In the genomic region with DNA sequence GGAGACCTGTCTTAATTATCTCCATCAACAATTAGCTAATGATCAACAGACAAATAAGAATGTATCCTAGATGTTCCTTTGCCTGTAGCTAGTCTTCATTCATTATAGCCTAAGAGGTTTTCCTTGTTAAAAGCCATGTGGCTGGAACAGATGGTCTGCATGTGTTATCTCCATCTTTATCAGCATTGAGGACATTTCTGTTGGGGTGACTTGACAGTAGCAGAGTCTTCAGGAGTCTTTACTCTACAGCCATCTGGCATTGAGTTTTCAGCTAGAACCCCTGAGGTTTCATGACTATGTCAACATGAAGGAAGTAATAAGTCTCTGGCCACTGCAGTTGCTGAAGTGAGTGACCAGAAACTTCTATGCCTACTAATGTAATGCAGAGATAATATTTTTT, we compare ENCODE assay signal across 20 cellular contexts.
"Had no signal": no experiment of that assay in that cellular context is flagged by ENCODE, and none has a peak within 500 bp of the region (broad histone marks: within the 10 kb centered on the region; RNA-seq: fewer than 3 reads in every experiment).

No MANE protein-coding gene starts in this region.

- DNase-seq: activated CD4-positive, alpha-beta memory T cell treated with anti-CD3 and anti-CD28 coated beads for 36 hours; activated CD4-positive, alpha-beta T cell treated with anti-CD3 and anti-CD28 coated beads, Interleukin-2, amount 10 ng/mL, durations not matched to agents 7 days and 5 days; activated CD4-positive, CD25-positive, alpha-beta regulatory T cell; activated CD8-positive, alpha-beta memory T cell treated with anti-CD3 and anti-CD28 coated beads for 24 hours; activated gamma-delta T cell; activated naive CD4-positive, alpha-beta T cell treated with anti-CD3 and anti-CD28 coated beads for 36 hours; activated T-cell treated with anti-CD3 and anti-CD28 coated beads, Interleukin-2, amount 50 U/mL, for 4 hours; amygdala; MM.1S; NCI-H146; NCI-H187 treated with DMSO at 0.1 percent for 48 hours; NCI-H2081 treated with DMSO at 0.1 percent for 48 hours; NCI-H226; NCI-H510A; NCI-H748 treated with DMSO at 0.1 percent for 48 hours; SIG-M5; T-cell; T-helper 2 cell; T1000 had no signal

- ATAC-seq: activated T-cell treated with anti-CD3 and anti-CD28 coated beads, Interleukin-2, amount 50 U/mL, for 4 hours; activated T-helper 17 cell treated with anti-CD3 and anti-CD28 coated beads, Interleukin-2, amount 50 U/mL, for 72 hours; T-cell had no signal
